13 cellular contexts compared by ENCODE assay signal in genomic region chr22:41542224-41542623, GRCh38. TPM values are rescaled to one million over a fixed set of nuclear protein-coding genes. Genes with fewer than 3 reads are reported as not detected.
DNase-seq lines count a peak whose midpoint lies in the region; ATAC-seq, FAIRE-seq and TF ChIP-seq lines count a peak whose summit lies in the region.
"Had no signal": no experiment of that assay in that cellular context is flagged by ENCODE, and none has a peak within 500 bp of the region (broad histone marks: within the 10 kb centered on the region; RNA-seq: fewer than 3 reads in every experiment).

No MANE protein-coding gene starts in this region.

- H3K36me3 ChIP-seq in A673 (ENCODE audit: insufficient read depth, low read length, poor library complexity, severe bottlenecking): peaks cover 25% of the 10 kb centered on the region
- H3K36me3 ChIP-seq in GM06990 (ENCODE audit: control insufficient read depth, insufficient read depth, low read length): peaks cover 11% of the 10 kb centered on the region
- H3K36me3 ChIP-seq in keratinocyte (ENCODE audit: control insufficient read depth in 2 of 2, extremely low read depth in 1 of 2, insufficient read depth in 2 of 2, low read length in 2 of 2): peaks cover 12 to 14% of the 10 kb centered on the region in 2 experiments

- dilution Hi-C loops in keratinocyte (cut with MboI; ENCODE audit: extremely low pct_ligation_motif_present, low sequenced_read_pairs): no loop called here

- peaks cover 26% of the 10 kb centered on the region for H3K36me3 Mint-ChIP-seq in activated CD8-positive, alpha-beta T cell treated with anti-CD3 and anti-CD28 coated beads for 36 hours (ENCODE audit: low read depth)

- H2AFZ ChIP-seq in keratinocyte (ENCODE audit: control insufficient read depth, low read length): no peak overlapping the region

- H3K4me3 ChIP-seq in A673 (ENCODE audit: low read depth, low read length, poor library complexity, severe bottlenecking) (peak overlapping the region; percentile 98), GM06990 (replicated peaks; ENCODE audit: low read depth, low read length) (peak overlapping the region; percentile 32; the same call in 1 of the 2 replicates), keratinocyte (ENCODE audit: control insufficient read depth in 2 of 3, extremely low read depth in 1 of 3, insufficient read depth in 2 of 3, low read depth in 1 of 3, low read length in 3 of 3) (no peak overlapping the region)

- H3K4me3 Mint-ChIP-seq in activated CD8-positive, alpha-beta T cell treated with anti-CD3 and anti-CD28 coated beads for 36 hours: peak overlapping the region; percentile 93

- FAIRE-seq in keratinocyte (lab: Jason Lieb, UNC) (no peak), RCC 7860 (lab: Jason Lieb, UNC) (no peak)
- FAIRE-seq: GM12891 had no signal

- BruUV-seq in A673 (replicated peaks; lab: Mats Ljungman, UMichigan): no TSS peak

- H3K9me1 ChIP-seq in keratinocyte (ENCODE audit: control insufficient read depth, extremely low read depth, insufficient read depth, low read length): peaks cover 2% of the 10 kb centered on the region

- TF ChIP-seq CTCF in A673 (conservative IDR thresholded peaks at IDR 0.05; ENCODE audit: low read depth, low read length) (no peak), GM06990 (IDR thresholded peaks at IDR 0.05; ENCODE audit: insufficient read depth, low read length, poor library complexity, severe bottlenecking) (no peak), keratinocyte (optimal IDR thresholded peaks at IDR 0.05 in 1 of 3, IDR thresholded peaks at IDR 0.05 in 1 of 3, conservative IDR thresholded peaks at IDR 0.05 in 1 of 3; ENCODE audit: extremely low read depth in 1 of 3, insufficient read depth in 2 of 3, low read length in 3 of 3) (no peak)
- TF ChIP-seq CTCF in activated CD8-positive, alpha-beta T cell treated with anti-CD3 and anti-CD28 coated beads for 36 hours (IDR thresholded peaks at IDR 0.05): no peak

- H4K20me1 ChIP-seq in keratinocyte (ENCODE audit: control insufficient read depth, extremely low read depth, insufficient read depth, low read length): peaks cover 4% of the 10 kb centered on the region

- H3K27ac ChIP-seq in A673 (ENCODE audit: low read depth, low read length, poor library complexity, severe bottlenecking) (no peak overlapping the region), keratinocyte (ENCODE audit: control insufficient read depth, insufficient read depth, low read length) (no peak overlapping the region)

- no peak for ATAC-seq in activated CD8-positive, alpha-beta T cell treated with anti-CD3 and anti-CD28 coated beads for 36 hours
- ATAC-seq in GM19351 (IDR thresholded peaks at IDR 0.05; ENCODE audit: unreplicated experiment): no peak
- ATAC-seq in HG03571 (IDR thresholded peaks at IDR 0.05; ENCODE audit: unreplicated experiment): no peak
- ATAC-seq: left colon had no signal

- peaks cover 34% of the 10 kb centered on the region for H3K4me1 Mint-ChIP-seq in activated CD8-positive, alpha-beta T cell treated with anti-CD3 and anti-CD28 coated beads for 36 hours (ENCODE audit: low read depth)

- no peaks in the 10 kb centered on the region for H3K27me3 Mint-ChIP-seq in activated CD8-positive, alpha-beta T cell treated with anti-CD3 and anti-CD28 coated beads for 36 hours

- CTCF ChIA-PET in A673 (lab: Charles Lee): interaction anchor here (0.6 kb wide), 1 partner anchor 222 kb away, joined by 3 read pairs; no protein-coding TSS in a partner anchor
- CTCF ChIA-PET in activated CD8-positive, alpha-beta T cell treated with anti-CD3 and anti-CD28 coated beads for 36 hours (lab: Charles Lee): interaction anchor here (1.1 to 2.9 kb wide), 2 partner anchors 15 to 23 kb away, joined by 3 to 14 read pairs; no protein-coding TSS in a partner anchor

- H3K9me3 ChIP-seq in A673 (ENCODE audit: low read depth, low read length, poor library complexity, severe bottlenecking) (no peaks in the 10 kb centered on the region), keratinocyte (ENCODE audit: control insufficient read depth, low read depth, low read length) (no peaks in the 10 kb centered on the region)

- H3K27me3 ChIP-seq in A673 (replicated peaks; ENCODE audit: insufficient read depth, low read depth, low read length, poor library complexity): no peaks in the 10 kb centered on the region
- H3K27me3 ChIP-seq in GM06990 (replicated peaks; ENCODE audit: control insufficient read depth, insufficient read depth, low read length): no peaks in the 10 kb centered on the region
- no peaks in the 10 kb centered on the region for H3K27me3 ChIP-seq in keratinocyte (ENCODE audit: control insufficient read depth, extremely low read depth, insufficient read depth, low read length)

- H3K9ac ChIP-seq in keratinocyte (ENCODE audit: control insufficient read depth, extremely low read depth, insufficient read depth, low read length): no peak overlapping the region

- intact Hi-C loops in A673 (cut with micrococcal nuclease; ENCODE audit: unreplicated experiment): loop anchor here (5.0 kb wide), 1 partner anchor 55 kb away; no protein-coding TSS in a partner anchor
- intact Hi-C loops in activated CD8-positive, alpha-beta T cell treated with anti-CD3 and anti-CD28 coated beads for 36 hours (cut with micrococcal nuclease): no loop called here

- H3K9me3 Mint-ChIP-seq in activated CD8-positive, alpha-beta T cell treated with anti-CD3 and anti-CD28 coated beads for 36 hours: no peaks in the 10 kb centered on the region

- H3K4me2 ChIP-seq in keratinocyte (ENCODE audit: control insufficient read depth, extremely low read depth, insufficient read depth, low read depth, low read length): peak overlapping the region; percentile 92

- DNase-seq in A673 (ENCODE audit: low spot score) (no peak), GM06990 (ENCODE audit: extremely low read depth, insufficient read length) (no peak), keratinocyte (ENCODE audit: low read depth, low spot score) (no peak), RCC 7860 (ENCODE audit: low spot score) (no peak), kidney glomerular epithelial cell (lab: John Stamatoyannopoulos, UW) (no peak)
- no peak for DNase-seq in activated CD8-positive, alpha-beta T cell treated with anti-CD3 and anti-CD28 coated beads for 36 hours
- DNase-seq: Kasumi-1, left colon, NCI-H2227 treated with DMSO at 0.1 percent for 48 hours had no signal

- H3K27ac Mint-ChIP-seq in activated CD8-positive, alpha-beta T cell treated with anti-CD3 and anti-CD28 coated beads for 36 hours: peak overlapping the region; percentile 68

- POLR2A ChIA-PET in A673 (lab: Charles Lee; ENCODE audit: low non-redundant PET): no interaction called here
- POLR2A ChIA-PET in activated CD8-positive, alpha-beta T cell treated with anti-CD3 and anti-CD28 coated beads for 36 hours (lab: Charles Lee): interaction anchor here (0.8 to 2.3 kb wide), 3 partner anchors 10 to 74 kb away, joined by 3 to 7 read pairs (median 3); partner anchors contain the start of gene PHF5A

- H3K4me1 ChIP-seq in A673 (ENCODE audit: insufficient read depth, low read length, poor library complexity, severe bottlenecking): peaks cover 8% of the 10 kb centered on the region
- H3K4me1 ChIP-seq in keratinocyte (ENCODE audit: control insufficient read depth, extremely low read depth, insufficient read depth, low read length): peaks cover 9% of the 10 kb centered on the region

- peaks cover 50% of the 10 kb centered on the region for H3K79me2 ChIP-seq in keratinocyte (ENCODE audit: control insufficient read depth, insufficient read depth, low read length)

RNA-seq across cellular contexts. Expression of gene POLR3H, which starts 2.0 kb away (rescaled TPM):
- total RNA-seq in A673 (2021): 79.5 and 92.1 TPM in 2 replicates
- total RNA-seq in activated CD8-positive, alpha-beta T cell treated with anti-CD3 and anti-CD28 coated beads for 36 hours: 10 to 100 TPM; 26.8 to 29.0 TPM
- polyA plus RNA-seq in keratinocyte: 41.4 to 63.0 TPM (median 44.7 TPM) in 3 replicates
- polyA plus RNA-seq in keratinocyte (2011; ENCODE audit: low read depth): 12.3 TPM
- 52.9 and 63.3 TPM in 2 replicates for polyA plus RNA-seq in keratinocyte (2011; cell fraction: cytosol; rRNA removed)
- 33.7 and 39.6 TPM in 2 replicates for polyA plus RNA-seq in keratinocyte (2011; cell fraction: nucleus; rRNA removed)
- 18.2 and 59.6 TPM in 2 replicates for polyA plus RNA-seq in keratinocyte (2012; ENCODE audit: low replicate concordance)
- 48.6 to 76.9 TPM (median 57.6 TPM) in 3 replicates for polyA minus RNA-seq in keratinocyte
- 22.8 TPM for polyA minus RNA-seq in keratinocyte (2011; cell fraction: cytosol; rRNA and poly(A)+ RNA removed)
- polyA minus RNA-seq in keratinocyte (2011; cell fraction: nucleus; rRNA and poly(A)+ RNA removed): 11.1 and 16.3 TPM in 2 replicates

RNA-seq across cellular contexts. Expression of gene CSDC2, which starts 18.6 kb away (rescaled TPM):
- 1.8 and 2.6 TPM in 2 replicates for total RNA-seq in A673 (2021)
- total RNA-seq in activated CD8-positive, alpha-beta T cell treated with anti-CD3 and anti-CD28 coated beads for 36 hours: not detected
- polyA plus RNA-seq in keratinocyte: not detected in 3 replicates
- polyA plus RNA-seq in keratinocyte (2011; ENCODE audit: low read depth): not detected
- polyA plus RNA-seq in keratinocyte (2011; cell fraction: cytosol; rRNA removed): not detected in 2 replicates
- not detected in 2 replicates for polyA plus RNA-seq in keratinocyte (2011; cell fraction: nucleus; rRNA removed)
- polyA plus RNA-seq in keratinocyte (2012; ENCODE audit: low replicate concordance): not detected in 2 replicates
- not detected in 3 replicates for polyA minus RNA-seq in keratinocyte
- not detected for polyA minus RNA-seq in keratinocyte (2011; cell fraction: cytosol; rRNA and poly(A)+ RNA removed)
- polyA minus RNA-seq in keratinocyte (2011; cell fraction: nucleus; rRNA and poly(A)+ RNA removed): not detected in 2 replicates
- total RNA-seq: activated CD8-positive, alpha-beta memory T cell treated with anti-CD3 and anti-CD28 coated beads for 36 hours had no signal

RNA-seq across cellular contexts. Expression of gene PMM1, which starts 47.4 kb away (rescaled TPM):
- 26.8 and 30.5 TPM in 2 replicates for total RNA-seq in A673 (2021)
- total RNA-seq in activated CD8-positive, alpha-beta T cell treated with anti-CD3 and anti-CD28 coated beads for 36 hours: 10 to 100 TPM; 29.8 to 29.9 TPM
- polyA plus RNA-seq in keratinocyte: 39.6 to 52.2 TPM (median 47.1 TPM) in 3 replicates
- polyA plus RNA-seq in keratinocyte (2011; ENCODE audit: low read depth): 34.9 TPM
- polyA plus RNA-seq in keratinocyte (2011; cell fraction: cytosol; rRNA removed): 33.7 and 59.5 TPM in 2 replicates
- polyA plus RNA-seq in keratinocyte (2011; cell fraction: nucleus; rRNA removed): 64.8 and 69.1 TPM in 2 replicates
- polyA plus RNA-seq in keratinocyte (2012; ENCODE audit: low replicate concordance): 36.8 and 39.0 TPM in 2 replicates
- polyA minus RNA-seq in keratinocyte: 18.7 to 24.5 TPM (median 21.3 TPM) in 3 replicates
- 25.7 TPM for polyA minus RNA-seq in keratinocyte (2011; cell fraction: cytosol; rRNA and poly(A)+ RNA removed)
- polyA minus RNA-seq in keratinocyte (2011; cell fraction: nucleus; rRNA and poly(A)+ RNA removed): 12.1 and 12.5 TPM in 2 replicates

Comparison
In these comparisons a context has a peak if more than half of its experiments do, and no peak if none do; other contexts are left out.
1. H3K4me3 ChIP-seq: peak in A673 (single experiment) and GM06990 (single experiment); none in keratinocyte (0 of 3).